In the genomic region with DNA sequence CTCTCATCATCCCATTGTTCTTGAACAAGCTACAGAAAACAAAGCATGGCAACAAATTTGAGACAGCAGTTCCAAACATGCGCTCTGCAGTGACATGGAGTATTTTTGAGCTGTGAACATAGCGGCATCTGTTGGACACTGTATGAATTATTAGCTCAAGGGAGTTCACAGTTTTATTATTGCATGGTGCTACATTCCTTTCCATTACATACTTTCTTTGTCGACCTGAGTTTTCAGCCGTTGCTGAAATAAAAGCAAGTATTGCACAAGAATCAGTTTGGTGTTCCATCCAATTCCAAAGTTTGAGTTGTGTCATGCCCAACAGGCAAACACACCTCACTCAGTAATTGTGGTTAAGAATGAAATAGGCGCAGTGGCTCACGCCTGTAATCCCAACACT, we compare ENCODE assay signal across 8 cellular contexts. TPM values are rescaled to one million over a fixed set of nuclear protein-coding genes. Genes with fewer than 3 reads are reported as not detected.
DNase-seq lines count a peak whose midpoint lies in the region; ATAC-seq, FAIRE-seq and TF ChIP-seq lines count a peak whose summit lies in the region.

No MANE protein-coding gene starts in this region.

- SMC1A ChIA-PET in GM12878 (lab: Charles Lee; ENCODE audit: uncharacterized antibody, unreplicated experiment): interaction anchor here (0.5 to 1.5 kb wide), 5 partner anchors 124 to 145 kb away, joined by 3 to 7 read pairs (median 3); partner anchors contain the start of gene TPP2

- peak; percentile 56 to 59 (median 57) for ATAC-seq in natural killer cell
- no peak for ATAC-seq in natural killer cell treated with Interleukin-12 subunit alpha and Interleukin-12 subunit beta and Interleukin-15 and Interleukin-18, amount 100 ng/mL, for 72 hours
- peak; percentile 69 for ATAC-seq in GM12878
- no peak for ATAC-seq in GM21529 (IDR thresholded peaks at IDR 0.05; ENCODE audit: unreplicated experiment)

- intact Hi-C loops in natural killer cell (cut with micrococcal nuclease) (loop anchor here (1.0 to 5.0 kb wide), 2 partner anchors 38 to 145 kb away; no protein-coding TSS in a partner anchor), GM12878 (cut with micrococcal nuclease; ENCODE audit: unreplicated experiment) (loop anchor here (2.0 kb wide), 1 partner anchor 144 kb away; no protein-coding TSS in a partner anchor)

- H3K4me3 ChIP-seq in GM12878 (no peak overlapping the region), coronary artery (no peak overlapping the region)

- no peaks in the 10 kb centered on the region for H3K36me3 ChIP-seq in GM12878 (ENCODE audit: control insufficient read depth in 2 of 2, insufficient read depth in 2 of 2, low read length in 1 of 2)

- H2AFZ ChIP-seq in GM12878 (ENCODE audit: control insufficient read depth, low read depth, low read length): no peak overlapping the region

- H3K4me2 ChIP-seq in GM12878 (ENCODE audit: control insufficient read depth, insufficient read depth): no peak overlapping the region

- H4K20me1 ChIP-seq in GM12878 (ENCODE audit: control insufficient read depth, insufficient read depth): no peaks in the 10 kb centered on the region

- in situ Hi-C loops in GM12878 (cut with MboI): no loop called here

- H3K36me3 Mint-ChIP-seq in natural killer cell (no peaks in the 10 kb centered on the region), mesothelial cell of epicardium (no peaks in the 10 kb centered on the region)
- no peaks in the 10 kb centered on the region for H3K36me3 Mint-ChIP-seq in natural killer cell treated with Interleukin-12 subunit alpha and Interleukin-12 subunit beta and Interleukin-15 and Interleukin-18, amount 100 ng/mL, for 72 hours

- RAD21 ChIA-PET in GM12878 (lab: Charles Lee; ENCODE audit: unreplicated experiment): interaction anchor here (0.7 to 1.4 kb wide), 6 partner anchors 44 to 145 kb away, joined by 3 to 4 read pairs (median 4); no protein-coding TSS in a partner anchor

- TF ChIP-seq RAD21 in GM12878 (IDR thresholded peaks at IDR 0.05; ENCODE audit: insufficient read depth, low read depth, low read length): peak; percentile 54

- FAIRE-seq in GM12878 (lab: Jason Lieb, UNC): no peak

- DNase-seq in natural killer cell: no peak
- no peak for DNase-seq in natural killer cell treated with Interleukin-12 subunit alpha and Interleukin-12 subunit beta and Interleukin-15 and Interleukin-18, amount 100 ng/mL, for 72 hours (ENCODE audit: low spot score)
- DNase-seq in NCI-H1092 treated with DMSO at 0.1 percent for 48 hours (lab: John Stamatoyannopoulos, UW): peak; percentile 45
- DNase-seq in GM12878 (ENCODE audit: low read depth, low spot score): no peak
- no peak for DNase-seq in mesothelial cell of epicardium (ENCODE audit: low spot score in 2 of 2, unreplicated experiment in 2 of 2)
- DNase-seq in T-helper 9 cell: no peak
- no peak for DNase-seq in coronary artery (ENCODE audit: low spot score)

- TF ChIP-seq CTCF in natural killer cell (IDR thresholded peaks at IDR 0.05) (peak; percentile 12), GM12878 (IDR thresholded peaks at IDR 0.05 in 2 of 3, conservative IDR thresholded peaks at IDR 0.05 in 1 of 3; ENCODE audit: control insufficient read depth in 2 of 3, extremely low read depth in 1 of 3, insufficient read depth in 1 of 3, low read depth in 3 of 3, low read length in 3 of 3) (peak; percentile 22 to 49 (median 38); a peak in 4 of 6 replicates), mesothelial cell of epicardium (IDR thresholded peaks at IDR 0.05; ENCODE audit: unreplicated experiment) (peak; percentile 20), coronary artery (IDR thresholded peaks at IDR 0.05) (no peak)

- H3K27me3 ChIP-seq in GM12878 (replicated peaks in 1 of 2; ENCODE audit: control insufficient read depth in 2 of 2, insufficient read depth in 2 of 2, low read length in 1 of 2): no peaks in the 10 kb centered on the region; a peak in 1 of 4 replicates

- no peaks in the 10 kb centered on the region for H3K79me2 ChIP-seq in GM12878 (ENCODE audit: control insufficient read depth, insufficient read depth, low read length)

- BruUV-seq in GM12878 (replicated peaks; lab: Mats Ljungman, UMichigan): no TSS peak

- peaks cover 10 to 13% of the 10 kb centered on the region in 2 donors for H3K27me3 Mint-ChIP-seq in natural killer cell (ENCODE audit: low read depth in 2 of 2)
- H3K27me3 Mint-ChIP-seq in natural killer cell treated with Interleukin-12 subunit alpha and Interleukin-12 subunit beta and Interleukin-15 and Interleukin-18, amount 100 ng/mL, for 72 hours: peaks cover 7 to 26% of the 10 kb centered on the region in 2 donors
- H3K27me3 Mint-ChIP-seq in mesothelial cell of epicardium (ENCODE audit: low read depth): no peaks in the 10 kb centered on the region

- TF ChIP-seq EP300 in GM12878 (IDR thresholded peaks at IDR 0.05; ENCODE audit: borderline replicate concordance in 1 of 2, control insufficient read depth in 1 of 2, low read depth in 2 of 2, low read length in 2 of 2): no peak

- no peak overlapping the region for H3K9ac ChIP-seq in GM12878 (ENCODE audit: control insufficient read depth, insufficient read depth, low read length)

- no peaks in the 10 kb centered on the region for H3K9me3 ChIP-seq in GM12878 (replicated peaks; ENCODE audit: control insufficient read depth, insufficient read depth, low read length)

- WGBS in GM12878 (ENCODE audit: insufficient coverage, insufficient replicate concordance, low lambda C conversion rate, missing lambda C conversion rate): 50% methylated on average over 6 of the region's 6 CpGs

- no peaks in the 10 kb centered on the region for H3K4me1 ChIP-seq in GM12878 (ENCODE audit: control insufficient read depth, insufficient read depth, low read length)

- POLR2A ChIA-PET in GM12878 (lab: Charles Lee): interaction anchor here (0.6 to 0.7 kb wide), 2 partner anchors 56 to 136 kb away, joined by 3 to 4 read pairs; no protein-coding TSS in a partner anchor

- peaks cover 20 to 28% of the 10 kb centered on the region in 2 donors for H3K4me1 Mint-ChIP-seq in natural killer cell
- H3K4me1 Mint-ChIP-seq in natural killer cell treated with Interleukin-12 subunit alpha and Interleukin-12 subunit beta and Interleukin-15 and Interleukin-18, amount 100 ng/mL, for 72 hours (ENCODE audit: low read depth in 2 of 2): peaks cover 14 to 16% of the 10 kb centered on the region in 2 donors
- H3K4me1 Mint-ChIP-seq in mesothelial cell of epicardium: no peaks in the 10 kb centered on the region

- TF ChIP-seq POLR2A in GM12878 (IDR thresholded peaks at IDR 0.05; ENCODE audit: low read depth, low read length): no peak

- no peaks in the 10 kb centered on the region for H3K9me3 Mint-ChIP-seq in natural killer cell
- H3K9me3 Mint-ChIP-seq in natural killer cell treated with Interleukin-12 subunit alpha and Interleukin-12 subunit beta and Interleukin-15 and Interleukin-18, amount 100 ng/mL, for 72 hours: no peaks in the 10 kb centered on the region
- H3K9me3 Mint-ChIP-seq in mesothelial cell of epicardium: peaks cover 5% of the 10 kb centered on the region

- H3K27ac Mint-ChIP-seq in natural killer cell (no peak overlapping the region), mesothelial cell of epicardium (no peak overlapping the region)
- H3K27ac Mint-ChIP-seq in natural killer cell treated with Interleukin-12 subunit alpha and Interleukin-12 subunit beta and Interleukin-15 and Interleukin-18, amount 100 ng/mL, for 72 hours: no peak overlapping the region

- H3K4me3 Mint-ChIP-seq in natural killer cell (no peak overlapping the region), mesothelial cell of epicardium (no peak overlapping the region)
- H3K4me3 Mint-ChIP-seq in natural killer cell treated with Interleukin-12 subunit alpha and Interleukin-12 subunit beta and Interleukin-15 and Interleukin-18, amount 100 ng/mL, for 72 hours: no peak overlapping the region

- CTCF ChIA-PET in GM12878 (lab: Yijun Ruan, JAX): interaction anchor here (0.6 to 1.7 kb wide), 13 partner anchors 8 to 232 kb away, joined by 3 to 8 read pairs (median 3); no protein-coding TSS in a partner anchor

- H3K27ac ChIP-seq in GM12878 (ENCODE audit: control insufficient read depth, insufficient read depth) (no peak overlapping the region), coronary artery (no peak overlapping the region)

RNA-seq across cellular contexts. Expression of gene METTL21C, which starts 30.1 kb away (rescaled TPM):
- total RNA-seq in natural killer cell (not detected), GM12878 (2014; rRNA removed) (not detected in 2 replicates), GM12878 (2014; rRNA removed; fragmentation: Illumina TruSeq; extraction: Trizol) (0.13 TPM in 1 of 2 replicates, not detected in the other), GM12878 (2021) (not detected in 2 replicates), mesothelial cell of epicardium (not detected in 3 replicates)
- total RNA-seq in natural killer cell treated with Interleukin-12 subunit alpha and Interleukin-12 subunit beta and Interleukin-15 and Interleukin-18, amount 100 ng/mL, for 72 hours: not detected
- total RNA-seq in GM12878 (2013; cell fraction: nucleolus; rRNA removed): not detected in 2 replicates
- not detected for polyA plus RNA-seq in GM12878 (2011; ENCODE audit: low read depth)
- polyA plus RNA-seq in GM12878 (2011; rRNA removed) (not detected in 2 replicates), GM12878 (2014; fragmentation: Illumina TruSeq; extraction: Trizol) (not detected in 2 replicates), GM12878 (2014; fragmentation: Nextera tagmentation; extraction: Ambion mirVana) (not detected), GM12878 (2014; rRNA removed) (not detected in 2 replicates), GM12878 (2016; fragmentation: Nextera tagmentation; extraction: Ambion mirVana) (not detected)
- polyA plus RNA-seq in GM12878 (2011; cell fraction: cytosol; rRNA removed): not detected in 2 replicates
- not detected in 2 replicates for polyA plus RNA-seq in GM12878 (2011; cell fraction: nucleus; rRNA removed)
- polyA plus RNA-seq in GM12878 (2012): not detected in 2 replicates
- not detected in 2 replicates for polyA minus RNA-seq in GM12878 (2011; rRNA and poly(A)+ RNA removed)
- not detected in 2 replicates for polyA minus RNA-seq in GM12878 (2011; cell fraction: cytosol; rRNA and poly(A)+ RNA removed)
- not detected in 2 replicates for polyA minus RNA-seq in GM12878 (2011; cell fraction: nucleus; rRNA and poly(A)+ RNA removed)

RNA-seq across cellular contexts. Expression of gene TEX30, which starts 48.7 kb away (rescaled TPM):
- total RNA-seq in natural killer cell (10 to 100 TPM in 1 of 3 donors, 1 to 10 TPM in 2; 8.7 to 10.3 (median 9.3) TPM), GM12878 (2014; rRNA removed) (21.4 and 25.0 TPM in 2 replicates), GM12878 (2014; rRNA removed; fragmentation: Illumina TruSeq; extraction: Trizol) (22.8 and 23.1 TPM in 2 replicates), GM12878 (2021) (17.3 and 19.7 TPM in 2 replicates), mesothelial cell of epicardium (7.8 to 8.6 TPM (median 8.1 TPM) in 3 replicates)
- 10 to 100 TPM; 23.3 to 29.1 TPM for total RNA-seq in natural killer cell treated with Interleukin-12 subunit alpha and Interleukin-12 subunit beta and Interleukin-15 and Interleukin-18, amount 100 ng/mL, for 72 hours
- total RNA-seq in GM12878 (2013; cell fraction: nucleolus; rRNA removed): 6.1 and 7.4 TPM in 2 replicates
- polyA plus RNA-seq in GM12878 (2011; ENCODE audit: low read depth): 9.0 TPM
- polyA plus RNA-seq in GM12878 (2011; rRNA removed) (24.2 and 38.1 TPM in 2 replicates), GM12878 (2014; fragmentation: Illumina TruSeq; extraction: Trizol) (23.3 and 25.8 TPM in 2 replicates), GM12878 (2014; fragmentation: Nextera tagmentation; extraction: Ambion mirVana) (100 to 1,000 TPM in 1 of 2 experiments, 10 to 100 TPM in 1; 79.5 to 114 TPM), GM12878 (2014; rRNA removed) (21.1 and 25.8 TPM in 2 replicates), GM12878 (2016; fragmentation: Nextera tagmentation; extraction: Ambion mirVana) (10 to 100 TPM; 80.0 to 82.5 TPM)
- polyA plus RNA-seq in GM12878 (2011; cell fraction: cytosol; rRNA removed): 9.2 and 9.4 TPM in 2 replicates
- polyA plus RNA-seq in GM12878 (2011; cell fraction: nucleus; rRNA removed): 8.1 and 10.0 TPM in 2 replicates
- polyA plus RNA-seq in GM12878 (2012): 10.8 and 14.3 TPM in 2 replicates
- 3.5 and 5.3 TPM in 2 replicates for polyA minus RNA-seq in GM12878 (2011; rRNA and poly(A)+ RNA removed)
- 1.1 and 2.7 TPM in 2 replicates for polyA minus RNA-seq in GM12878 (2011; cell fraction: cytosol; rRNA and poly(A)+ RNA removed)
- polyA minus RNA-seq in GM12878 (2011; cell fraction: nucleus; rRNA and poly(A)+ RNA removed): 1.9 and 3.5 TPM in 2 replicates

Comparison
In these comparisons a context has a peak if more than half of its experiments do, and no peak if none do; other contexts are left out.
1. ATAC-seq: peak in natural killer cell (3 of 3) and GM12878 (single experiment); none in natural killer cell treated with Interleukin-12 subunit alpha and Interleukin-12 subunit beta and Interleukin-15 and Interleukin-18, amount 100 ng/mL, for 72 hours (0 of 2) and GM21529 (single experiment).